ENCODE assay signal across 6 cellular contexts in genomic region chr16:30076276-30076791, GRCh38. TPM values are rescaled to one million over a fixed set of nuclear protein-coding genes. Genes with fewer than 3 reads are reported as not detected.
DNase-seq lines count a peak whose midpoint lies in the region; ATAC-seq and TF ChIP-seq lines count a peak whose summit lies in the region.

No MANE protein-coding gene starts in this region.

- no peak for DNase-seq in activated CD4-positive, alpha-beta T cell treated with anti-CD3 and anti-CD28 coated beads for 36 hours
- DNase-seq in activated CD4-positive, alpha-beta T cell treated with anti-CD3 and anti-CD28 coated beads, Interleukin-2, amount 50 U/mL, for 4 hours, result no peak
- peak; percentile 45 for DNase-seq in activated CD4-positive, CD25-positive, alpha-beta regulatory T cell treated with anti-CD3 and anti-CD28 coated beads, Interleukin-2, amount 50 U/mL, for 72 hours
- DNase-seq in cerebellum (ENCODE audit: low spot score) (no peak), HT-29 (ENCODE audit: low spot score) (no peak)

- intact Hi-C loops in activated CD4-positive, alpha-beta T cell treated with anti-CD3 and anti-CD28 coated beads for 36 hours (cut with DNase I, micrococcal nuclease), result loop anchor here in 1 of 2 experiments (1.0 to 5.0 kb wide), 2 partner anchors 20 to 1524 kb away; partner anchors contain the start of genes SGF29 and YPEL3

- no peak for TF ChIP-seq RAD21 in liver (IDR thresholded peaks at IDR 0.05)

- H3K4me3 ChIP-seq in liver (ENCODE audit: low read depth in 1 of 3, low read length in 3 of 3), result peak overlapping the region; percentile 64 to 96 (median 95)

- H3K4me1 Mint-ChIP-seq in activated CD4-positive, alpha-beta T cell treated with anti-CD3 and anti-CD28 coated beads for 36 hours, result peaks cover 26% of the 10 kb centered on the region

- H3K4me3 Mint-ChIP-seq in activated CD4-positive, alpha-beta T cell treated with anti-CD3 and anti-CD28 coated beads for 36 hours, result peak overlapping the region; percentile 89

- H3K36me3 ChIP-seq in liver (ENCODE audit: control insufficient read depth in 4 of 4, insufficient read depth in 3 of 4, low read depth in 1 of 4, low read length in 3 of 4), result peaks cover 6 to 27% (median 18%) of the 10 kb centered on the region in 4 donors

- H3K27me3 ChIP-seq in liver (ENCODE audit: control insufficient read depth in 4 of 4, insufficient read depth in 4 of 4, low read length in 3 of 4), result no peaks in the 10 kb centered on the region

- H3K4me1 ChIP-seq in liver (ENCODE audit: control insufficient read depth in 4 of 4, insufficient read depth in 4 of 4, low read length in 3 of 4), result peaks cover 7 to 44% (median 27%) of the 10 kb centered on the region in 4 donors

- H3K9me3 ChIP-seq in liver (ENCODE audit: control insufficient read depth in 4 of 4, low read length in 3 of 4), result no peaks in the 10 kb centered on the region

- ATAC-seq in activated CD4-positive, alpha-beta T cell treated with anti-CD3 and anti-CD28 coated beads for 36 hours, result no peak

- H3K9me3 Mint-ChIP-seq in activated CD4-positive, alpha-beta T cell treated with anti-CD3 and anti-CD28 coated beads for 36 hours (ENCODE audit: low read depth), result no peaks in the 10 kb centered on the region

- no peak for TF ChIP-seq CTCF in liver (IDR thresholded peaks at IDR 0.05; ENCODE audit: low read depth, low read length, missing input control)

- H3K36me3 Mint-ChIP-seq in activated CD4-positive, alpha-beta T cell treated with anti-CD3 and anti-CD28 coated beads for 36 hours (ENCODE audit: low read depth), result peaks cover 53% of the 10 kb centered on the region

- CTCF ChIA-PET in activated CD4-positive, alpha-beta T cell treated with anti-CD3 and anti-CD28 coated beads for 36 hours (lab: Charles Lee), result interaction anchor here (0.6 to 2.1 kb wide), 5 partner anchors 9 to 106 kb away, joined by 3 to 10 read pairs (median 4); partner anchors contain the start of gene TBX6

- H3K27ac Mint-ChIP-seq in activated CD4-positive, alpha-beta T cell treated with anti-CD3 and anti-CD28 coated beads for 36 hours, result peak overlapping the region; percentile 91

- H3K27ac ChIP-seq in liver (ENCODE audit: low read depth in 1 of 2, low read length in 2 of 2), result peak overlapping the region; percentile 94 to 95

- peak overlapping the region; percentile 52 to 72 for H3K9ac ChIP-seq in liver (ENCODE audit: low read depth in 1 of 2, low read length in 2 of 2)

- POLR2A ChIA-PET in activated CD4-positive, alpha-beta T cell treated with anti-CD3 and anti-CD28 coated beads for 36 hours (lab: Charles Lee), result interaction anchor here (0.6 to 2.3 kb wide), 5 partner anchors 11 to 331 kb away, joined by 3 to 10 read pairs (median 6); partner anchors contain the start of genes ALDOA, TBX6 and ZNF771

- 2% methylated on average over 33 of the region's 33 CpGs for WGBS in liver

- H3K27me3 Mint-ChIP-seq in activated CD4-positive, alpha-beta T cell treated with anti-CD3 and anti-CD28 coated beads for 36 hours, result no peaks in the 10 kb centered on the region

TF ChIP-seq in liver, 16 proteins besides CTCF, POLR2A, EP300 and RAD21:
- TF ChIP-seq EGR1 (IDR thresholded peaks at IDR 0.05; ENCODE audit: low read depth in 2 of 2) (peak; percentile 89 to 90), HNF4G (IDR thresholded peaks at IDR 0.05) (no peak), RXRA (IDR thresholded peaks at IDR 0.05) (peak; percentile 11 to 17), TAF1 (conservative IDR thresholded peaks at IDR 0.05) (no peak), HNF4A (conservative IDR thresholded peaks at IDR 0.05) (peak; percentile 19 to 27)
TF ChIP-seq in liver: peak in this region for 3.

RNA-seq across cellular contexts. Expression of gene PPP4C, which starts 0.5 kb away (rescaled TPM):
- 100 to 1,000 TPM; 106 to 113 TPM for total RNA-seq in activated CD4-positive, alpha-beta T cell treated with anti-CD3 and anti-CD28 coated beads for 36 hours
- total RNA-seq in liver, result 10 to 100 TPM; 49.7 to 68.7 TPM
- 10 to 100 TPM; 56.3 to 79.6 TPM for polyA plus RNA-seq in liver
- total RNA-seq in cerebellum, result 56.4 TPM
- total RNA-seq in HT-29 (2014; rRNA removed; shearing (Covaris generic)), result 215 and 226 TPM in 2 replicates

RNA-seq across cellular contexts. Expression of gene ALDOA, which starts 10.8 kb away (rescaled TPM):
- 1,000 to 10,000 TPM; 2,482 to 3,644 TPM for total RNA-seq in activated CD4-positive, alpha-beta T cell treated with anti-CD3 and anti-CD28 coated beads for 36 hours
- total RNA-seq in liver (10 to 100 TPM; 96.8 to 99.3 TPM), cerebellum (61.7 TPM)
- 100 to 1,000 TPM; 142 to 251 TPM for polyA plus RNA-seq in liver
- total RNA-seq in HT-29 (2014; rRNA removed; shearing (Covaris generic)), result 1,983 and 2,051 TPM in 2 replicates

RNA-seq across cellular contexts. Expression of gene TBX6, which starts 15.4 kb away (rescaled TPM):
- 1 to 10 TPM; 2.7 to 3.0 TPM for total RNA-seq in activated CD4-positive, alpha-beta T cell treated with anti-CD3 and anti-CD28 coated beads for 36 hours
- under 1 TPM; 0.09 to 0.25 TPM for total RNA-seq in liver
- polyA plus RNA-seq in liver, result under 1 TPM; 0.10 to 0.26 TPM
- total RNA-seq in cerebellum, result 0.45 TPM
- total RNA-seq in HT-29 (2014; rRNA removed; shearing (Covaris generic)), result 2.5 and 3.5 TPM in 2 replicates

RNA-seq across cellular contexts. Expression of gene YPEL3, which starts 19.7 kb away (rescaled TPM):
- 10 to 100 TPM; 17.4 to 19.1 TPM for total RNA-seq in activated CD4-positive, alpha-beta T cell treated with anti-CD3 and anti-CD28 coated beads for 36 hours
- total RNA-seq in liver (10 to 100 TPM; 10.5 to 42.7 TPM), cerebellum (19.3 TPM)
- 10 to 100 TPM; 19.7 to 29.2 TPM for polyA plus RNA-seq in liver
- 14.3 and 16.2 TPM in 2 replicates for total RNA-seq in HT-29 (2014; rRNA removed; shearing (Covaris generic))

RNA-seq across cellular contexts. Expression of gene GDPD3, which starts 37.0 kb away (rescaled TPM):
- 1 to 10 TPM; 6.1 to 7.0 TPM for total RNA-seq in activated CD4-positive, alpha-beta T cell treated with anti-CD3 and anti-CD28 coated beads for 36 hours
- total RNA-seq in liver, result under 1 TPM; 0.42 to 0.67 TPM
- polyA plus RNA-seq in liver, result under 1 TPM; 0.43 to 0.71 TPM
- 1.1 TPM for total RNA-seq in cerebellum
- total RNA-seq in HT-29 (2014; rRNA removed; shearing (Covaris generic)), result 1.2 and 1.5 TPM in 2 replicates

Comparison
In these comparisons a context has a peak if more than half of its experiments do, and no peak if none do; other contexts are left out.
1. RNA of gene ALDOA, which starts 10.8 kb away (total RNA-seq): 2,482 to 3,644 TPM in activated CD4-positive, alpha-beta T cell treated with anti-CD3 and anti-CD28 coated beads for 36 hours and 1,983 to 2,051 TPM in HT-29; 96.8 to 99.3 TPM in liver and 61.7 TPM in cerebellum (single experiment); every median in the first group is over 10 times any median in the second.